8 cellular contexts compared by ENCODE assay signal in genomic region chr6:12009904-12010634, GRCh38. TPM values are rescaled to one million over a fixed set of nuclear protein-coding genes. Genes with fewer than 3 reads are reported as not detected.
DNase-seq lines count a peak whose midpoint lies in the region; ATAC-seq, FAIRE-seq and TF ChIP-seq lines count a peak whose summit lies in the region.

No MANE protein-coding gene starts in this region.

- ATAC-seq in pancreas (no peak), HG02973 (IDR thresholded peaks at IDR 0.05; ENCODE audit: unreplicated experiment) (no peak)

- H3K27me3 Mint-ChIP-seq in activated CD4-positive, alpha-beta T cell treated with anti-CD3 and anti-CD28 coated beads, Interleukin-2, amount 10 ng/mL, durations not matched to agents 24 days and 14 days = no peaks in the 10 kb centered on the region

- no peaks in the 10 kb centered on the region for H3K27me3 ChIP-seq in SJCRH30
- H3K27me3 ChIP-seq in pancreas = no peaks in the 10 kb centered on the region

- H3K36me3 Mint-ChIP-seq in activated CD4-positive, alpha-beta T cell treated with anti-CD3 and anti-CD28 coated beads, Interleukin-2, amount 10 ng/mL, durations not matched to agents 24 days and 14 days (ENCODE audit: low read depth) = peaks cover 28% of the 10 kb centered on the region

- H3K27ac ChIP-seq in SJCRH30 = peak overlapping the region; percentile 98
- H3K27ac ChIP-seq in pancreas = peak overlapping the region; percentile 79 to 98 (median 92)

- H3K36me3 ChIP-seq in SJCRH30 (no peaks in the 10 kb centered on the region; the same call in 1 of the 2 replicates), pancreas (no peaks in the 10 kb centered on the region)

- no peak for FAIRE-seq in pancreas (lab: Jason Lieb, UNC)

- peaks cover 38% of the 10 kb centered on the region for H3K4me1 Mint-ChIP-seq in activated CD4-positive, alpha-beta T cell treated with anti-CD3 and anti-CD28 coated beads, Interleukin-2, amount 10 ng/mL, durations not matched to agents 24 days and 14 days

- intact Hi-C loops in activated CD4-positive, alpha-beta T cell treated with anti-CD3 and anti-CD28 coated beads, Interleukin-2, amount 10 ng/mL, durations not matched to agents 24 days and 14 days (cut with micrococcal nuclease) = loop anchor here (2.0 to 10.0 kb wide), 3 partner anchors 35 to 1288 kb away; partner anchors contain the start of gene TMEM14C
- intact Hi-C loops in pancreas (cut with DNase I) = no loop called here

- DNase-seq in activated CD4-positive, alpha-beta T cell treated with anti-CD3 and anti-CD28 coated beads, Interleukin-2, amount 10 ng/mL, durations not matched to agents 24 days and 14 days = no peak
- no peak for DNase-seq in activated CD4-positive, alpha-beta T cell treated with anti-CD3 and anti-CD28 coated beads, Interleukin-2, amount 50 U/mL, for 48 hours
- peak; percentile 34 to 67 for DNase-seq in SJCRH30
- peak; percentile 88 for DNase-seq in fibroblast of gingiva (ENCODE audit: low read depth)
- DNase-seq in pancreas = no peak
- no peak for DNase-seq in DMS153 treated with DMSO at 0.1 percent for 48 hours (lab: John Stamatoyannopoulos, UW; ENCODE audit: unreplicated experiment)
- DNase-seq in activated CD4-positive, alpha-beta T cell treated with anti-CD3 and anti-CD28 coated beads for 1 hour = no peak

- peak overlapping the region; percentile 96 for H3K4me3 Mint-ChIP-seq in activated CD4-positive, alpha-beta T cell treated with anti-CD3 and anti-CD28 coated beads, Interleukin-2, amount 10 ng/mL, durations not matched to agents 24 days and 14 days

- H3K9me3 Mint-ChIP-seq in activated CD4-positive, alpha-beta T cell treated with anti-CD3 and anti-CD28 coated beads, Interleukin-2, amount 10 ng/mL, durations not matched to agents 24 days and 14 days = peaks cover 5% of the 10 kb centered on the region

- H3K9me3 ChIP-seq in SJCRH30 (replicated peaks) (no peaks in the 10 kb centered on the region), pancreas (no peaks in the 10 kb centered on the region)

- TF ChIP-seq CTCF in pancreas (IDR thresholded peaks at IDR 0.05) = no peak

- H3K4me3 ChIP-seq in SJCRH30 = peak overlapping the region; percentile 67
- H3K4me3 ChIP-seq in pancreas = peak overlapping the region; percentile 14 to 72 (median 56)

- H3K27ac Mint-ChIP-seq in activated CD4-positive, alpha-beta T cell treated with anti-CD3 and anti-CD28 coated beads, Interleukin-2, amount 10 ng/mL, durations not matched to agents 24 days and 14 days = peak overlapping the region; percentile 99

- H3K4me1 ChIP-seq in SJCRH30 (no peaks in the 10 kb centered on the region), pancreas (peaks cover 7 to 35% (median 25%) of the 10 kb centered on the region in 3 donors)

- 2 to 3% methylated on average over 8 of the region's 8 CpGs for WGBS in pancreas, 2 donors

RNA-seq across cellular contexts. Expression of gene HIVEP1, which starts 2.0 kb away (rescaled TPM):
- 55.3 and 57.6 TPM in 2 replicates for total RNA-seq in activated CD4-positive, alpha-beta T cell treated with anti-CD3 and anti-CD28 coated beads, Interleukin-2, amount 10 ng/mL, durations not matched to agents 24 days and 14 days
- 8.8 and 11.1 TPM in 2 replicates for total RNA-seq in SJCRH30 (2014; rRNA removed; shearing (Covaris generic))
- 10 to 100 TPM in 3 of 6 donors, 1 to 10 TPM in 3; 8.2 to 17.7 (median 9.9) TPM for total RNA-seq in pancreas
- 1 to 10 TPM; 3.8 to 4.1 TPM for polyA plus RNA-seq in pancreas

Comparison
In these comparisons a context has a peak if more than half of its experiments do, and no peak if none do; other contexts are left out.
1. DNase-seq: peak in SJCRH30 (2 of 2) and fibroblast of gingiva (single experiment); none in activated CD4-positive, alpha-beta T cell treated with anti-CD3 and anti-CD28 coated beads, Interleukin-2, amount 10 ng/mL, durations not matched to agents 24 days and 14 days (single experiment), activated CD4-positive, alpha-beta T cell treated with anti-CD3 and anti-CD28 coated beads, Interleukin-2, amount 50 U/mL, for 48 hours (0 of 2), pancreas (0 of 6), DMS153 treated with DMSO at 0.1 percent for 48 hours (single experiment) and activated CD4-positive, alpha-beta T cell treated with anti-CD3 and anti-CD28 coated beads for 1 hour (single experiment).